Comparison of ENCODE assay signal across 9 cellular contexts in the genomic region with DNA sequence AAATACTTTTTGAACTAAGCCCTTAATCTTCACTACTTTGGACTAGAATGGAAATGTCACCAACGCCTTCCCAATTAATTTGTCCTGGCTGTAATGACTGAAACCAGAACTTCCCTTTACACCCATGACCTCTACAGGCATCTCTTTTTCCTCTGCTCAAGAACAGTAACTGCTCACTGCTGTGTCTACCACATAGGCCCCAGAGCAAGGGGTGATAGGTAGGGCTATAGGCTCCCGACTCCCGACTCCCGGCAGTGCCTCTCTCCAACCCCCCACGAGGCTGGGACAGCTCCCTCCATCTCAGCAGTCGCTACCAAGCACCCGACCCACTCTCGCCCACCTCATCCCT. TPM values are rescaled to one million over a fixed set of nuclear protein-coding genes. Genes with fewer than 3 reads are reported as not detected.
DNase-seq lines count a peak whose midpoint lies in the region; ATAC-seq, FAIRE-seq and TF ChIP-seq lines count a peak whose summit lies in the region.
"Had no signal": no experiment of that assay in that cellular context is flagged by ENCODE, and none has a peak within 500 bp of the region (broad histone marks: within the 10 kb centered on the region; RNA-seq: fewer than 3 reads in every experiment).

No MANE protein-coding gene starts in this region.

- no TSS peak for BruUV-seq in PC-9 (replicated peaks; lab: Mats Ljungman, UMichigan)

- peak overlapping the region; percentile 86 for H3K4me2 ChIP-seq in PC-9

- peak overlapping the region; percentile 63 for H3K4me3 ChIP-seq in PC-9
- peak overlapping the region; percentile 55 to 81 for H3K4me3 ChIP-seq in esophagus (ENCODE audit: low read depth in 1 of 2, low read length in 2 of 2)
- peak overlapping the region; percentile 47 to 72 (median 56) for H3K4me3 ChIP-seq in pancreas

- intact Hi-C loops in PC-9 (cut with micrococcal nuclease; ENCODE audit: unreplicated experiment): loop anchor here (1.0 kb wide), 5 partner anchors 8 to 305 kb away; partner anchors contain the start of gene TIPARP
- intact Hi-C loops in pancreas (cut with DNase I): no loop called here

- CTCF ChIA-PET in PC-9 (lab: Charles Lee): no interaction called here

- H3K4me1 ChIP-seq in PC-9 (replicated peaks; ENCODE audit: insufficient read depth): peaks cover 26% of the 10 kb centered on the region
- no peaks in the 10 kb centered on the region for H3K4me1 ChIP-seq in esophagus (ENCODE audit: control insufficient read depth in 2 of 2, insufficient read depth in 2 of 2, low read length in 1 of 2)
- peaks cover 0 to 10% (median 0%) of the 10 kb centered on the region in 3 donors for H3K4me1 ChIP-seq in pancreas

- H2AFZ ChIP-seq in PC-9: peak overlapping the region; percentile 72

- WGBS in esophagus, 2 donors: 3 to 6% methylated on average over 8 of the region's 8 CpGs
- WGBS in pancreas, 2 donors: 1% methylated on average over 8 of the region's 8 CpGs

- no peak for FAIRE-seq in pancreas (lab: Jason Lieb, UNC)
- FAIRE-seq: A204.1 had no signal

- H3K79me2 ChIP-seq in PC-9 (ENCODE audit: low read depth): peaks cover 30% of the 10 kb centered on the region

- POLR2A ChIA-PET in PC-9 (lab: Charles Lee; ENCODE audit: unreplicated experiment): no interaction called here

- ATAC-seq in HG02642 (IDR thresholded peaks at IDR 0.05; ENCODE audit: poor library complexity, unreplicated experiment) (peak; percentile 58), pancreas (peak; percentile 51 to 76 (median 70))

- no peaks in the 10 kb centered on the region for H3K9me3 ChIP-seq in PC-9 (ENCODE audit: insufficient read depth, low read depth)
- no peaks in the 10 kb centered on the region for H3K9me3 ChIP-seq in esophagus (ENCODE audit: control insufficient read depth in 2 of 2, insufficient read depth in 1 of 2, low read depth in 1 of 2, low read length in 1 of 2)
- no peaks in the 10 kb centered on the region for H3K9me3 ChIP-seq in pancreas

- H3K27ac ChIP-seq in PC-9 (peak overlapping the region; percentile 100), esophagus (ENCODE audit: low read depth in 2 of 2, low read length in 1 of 2) (peak overlapping the region; percentile 98), pancreas (peak overlapping the region; percentile 95 to 100 (median 97))

- H4K20me1 ChIP-seq in PC-9 (ENCODE audit: insufficient read depth): no peaks in the 10 kb centered on the region

- H3F3A ChIP-seq in PC-9 (ENCODE audit: insufficient read depth, low read depth): peaks cover 39% of the 10 kb centered on the region

- peak; percentile 40 for DNase-seq in DMS53 treated with DMSO at 0.1 percent for 48 hours (lab: John Stamatoyannopoulos, UW; ENCODE audit: unreplicated experiment)
- DNase-seq in DMS53 (lab: John Stamatoyannopoulos, UW): no peak
- DNase-seq in PC-9: no peak
- DNase-seq in pancreas: no peak
- DNase-seq in stimulated activated CD4-positive, alpha-beta T cell treated with anti-CD3 and anti-CD28 coated beads, Interleukin-4, amount 100 ng/mL, for 4 hours: no peak
- no peak for DNase-seq in stimulated activated CD8-positive, alpha-beta memory T cell treated with anti-CD3 and anti-CD28 coated beads, Interleukin-4, amount 100 ng/mL, for 48 hours

- TF ChIP-seq CTCF in PC-9 (conservative IDR thresholded peaks at IDR 0.05) (no peak), pancreas (IDR thresholded peaks at IDR 0.05) (no peak)

- H3K36me3 ChIP-seq in PC-9 (ENCODE audit: low read depth): no peaks in the 10 kb centered on the region
- H3K36me3 ChIP-seq in esophagus (ENCODE audit: control insufficient read depth in 2 of 2, insufficient read depth in 2 of 2, low read length in 1 of 2): no peaks in the 10 kb centered on the region
- H3K36me3 ChIP-seq in pancreas: no peaks in the 10 kb centered on the region

- no peaks in the 10 kb centered on the region for H3K27me3 ChIP-seq in PC-9 (ENCODE audit: insufficient read depth, low read depth)
- no peaks in the 10 kb centered on the region for H3K27me3 ChIP-seq in esophagus (ENCODE audit: control insufficient read depth in 1 of 2, insufficient read depth in 2 of 2, low read length in 2 of 2)
- no peaks in the 10 kb centered on the region for H3K27me3 ChIP-seq in pancreas

- H3K9me2 ChIP-seq in PC-9 (ENCODE audit: insufficient read depth): no peaks in the 10 kb centered on the region

RNA-seq across cellular contexts. Expression of gene LEKR1, which starts 0.4 kb away (rescaled TPM):
- total RNA-seq in PC-9 (2021) (3.2 and 3.9 TPM in 2 replicates), pancreas (1 to 10 TPM in 5 of 6 donors, under 1 TPM in 1; 0.88 to 2.8 (median 2.2) TPM)
- polyA plus RNA-seq in esophagus (under 1 TPM; 0.21 to 0.33 TPM), pancreas (1 to 10 TPM; 1.1 to 1.2 TPM)
